2 cellular contexts compared by ENCODE assay signal in genomic region chr4:187814737-187815465, GRCh38.
TF ChIP-seq lines count a peak whose summit lies in the region.

No MANE protein-coding gene starts in this region.

TF ChIP-seq in SK-N-SH, 30 proteins besides CTCF, POLR2A, EP300 and RAD21 (continued from another document):
- no peak for TF ChIP-seq REST (IDR thresholded peaks at IDR 0.05; ENCODE audit: low read depth, low read length)
- TF ChIP-seq SMC3 (IDR thresholded peaks at IDR 0.05; ENCODE audit: low read depth, low read length): no peak
- TF ChIP-seq FOXJ3 (CRISPR knock-in tag; IDR thresholded peaks at IDR 0.05): no peak
- TF ChIP-seq FOXM1 (IDR thresholded peaks at IDR 0.05; ENCODE audit: low read depth): no peak
- no peak for TF ChIP-seq TCF12 (IDR thresholded peaks at IDR 0.05)
- no peak for TF ChIP-seq ZBTB33 (IDR thresholded peaks at IDR 0.05; ENCODE audit: borderline replicate concordance, low read depth)
- TF ChIP-seq IRF3 (IDR thresholded peaks at IDR 0.05; ENCODE audit: low read depth, low read length): no peak
- no peak for TF ChIP-seq YY1 (IDR thresholded peaks at IDR 0.05; ENCODE audit: low read depth)
- no peak for TF ChIP-seq USF1 (IDR thresholded peaks at IDR 0.05; ENCODE audit: borderline replicate concordance, low read depth)
- TF ChIP-seq EZH2phosphoT487 (IDR thresholded peaks at IDR 0.05; ENCODE audit: borderline replicate concordance, low read depth): no peak
- TF ChIP-seq RFX5 (IDR thresholded peaks at IDR 0.05; ENCODE audit: low read length): no peak
- TF ChIP-seq MXI1 (IDR thresholded peaks at IDR 0.05; ENCODE audit: low read depth, low read length): no peak
- TF ChIP-seq RCOR1 (IDR thresholded peaks at IDR 0.05; ENCODE audit: low read length): no peak
- no peak for TF ChIP-seq TAF1 (IDR thresholded peaks at IDR 0.05; ENCODE audit: borderline replicate concordance, low read depth, low read length)

TF ChIP-seq in SK-N-SH treated with all-trans-retinoic acid at 6 μM for 48 hours, 23 proteins besides CTCF, POLR2A, EP300 and RAD21 (continued from another document):
- TF ChIP-seq TSHZ2 (CRISPR knock-in tag; IDR thresholded peaks at IDR 0.05) (no peak), OSR1 (CRISPR knock-in tag; IDR thresholded peaks at IDR 0.05) (no peak), SNAI2 (CRISPR knock-in tag; IDR thresholded peaks at IDR 0.05) (no peak), ESRRG (CRISPR knock-in tag; IDR thresholded peaks at IDR 0.05) (no peak), ISL1 (CRISPR knock-in tag; IDR thresholded peaks at IDR 0.05) (no peak), POU6F1 (CRISPR knock-in tag; IDR thresholded peaks at IDR 0.05; ENCODE audit: borderline replicate concordance, low read depth) (no peak), RARB (CRISPR knock-in tag; IDR thresholded peaks at IDR 0.05) (no peak), CSDC2 (CRISPR knock-in tag; IDR thresholded peaks at IDR 0.05) (no peak), CSRNP3 (CRISPR knock-in tag; IDR thresholded peaks at IDR 0.05) (no peak), PPARA (CRISPR knock-in tag; IDR thresholded peaks at IDR 0.05; ENCODE audit: borderline replicate concordance) (no peak), ZNF565 (CRISPR knock-in tag; conservative IDR thresholded peaks at IDR 0.05; ENCODE audit: low read depth) (no peak)
